Comparison of ENCODE assay signal across 1 cellular context in the genomic region with DNA sequence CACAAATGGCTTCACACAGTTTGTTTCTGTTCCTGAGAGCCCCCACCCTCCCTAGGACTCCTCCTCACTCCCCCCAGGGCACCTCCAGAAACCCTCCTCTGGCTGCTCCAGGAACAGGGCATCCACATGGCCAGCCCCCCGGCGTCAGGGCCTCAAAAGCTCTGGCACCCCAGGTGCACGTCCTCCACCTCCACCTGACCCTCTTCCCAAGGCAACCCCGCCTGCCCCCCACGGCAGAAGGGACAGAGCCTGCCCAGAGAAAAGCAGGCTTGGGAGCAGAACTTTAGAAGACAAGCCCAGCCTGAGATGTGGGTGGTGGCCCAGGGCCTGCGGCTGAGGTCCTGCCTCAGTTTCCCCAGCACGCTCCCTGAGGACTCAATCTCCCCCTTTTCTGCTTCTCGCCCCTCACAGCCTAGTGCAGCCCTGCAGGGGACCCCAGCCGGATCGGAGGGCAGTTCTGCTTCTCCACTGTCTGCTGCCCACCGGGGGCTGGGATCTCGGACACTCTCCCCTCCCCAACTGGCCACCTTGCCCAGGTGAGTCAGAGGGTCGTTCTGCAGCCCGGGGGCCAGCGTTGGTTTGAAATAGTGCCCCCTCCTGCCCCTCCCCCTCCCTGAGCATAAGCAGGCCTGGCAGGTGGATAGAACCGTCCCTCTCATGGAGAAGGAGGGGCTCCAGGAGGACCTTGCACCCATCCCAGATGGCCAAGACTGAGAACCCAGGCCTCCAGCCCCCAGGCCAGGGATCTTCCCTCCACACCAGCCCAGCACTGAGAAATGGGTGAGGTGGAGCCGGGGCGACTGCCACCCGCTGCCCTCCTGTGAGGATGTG.
TF ChIP-seq lines count a peak whose summit lies in the region.

No MANE protein-coding gene starts in this region.

TF ChIP-seq in A549, 52 proteins besides CTCF, POLR2A, EP300 and RAD21 (continued from another document):
- TF ChIP-seq HOXB13 (CRISPR knock-in tag; IDR thresholded peaks at IDR 0.05; ENCODE audit: low read depth) (no peak), NPAS2 (CRISPR knock-in tag; IDR thresholded peaks at IDR 0.05; ENCODE audit: borderline replicate concordance) (no peak), FOXS1 (CRISPR knock-in tag; IDR thresholded peaks at IDR 0.05) (no peak), HDAC2 (IDR thresholded peaks at IDR 0.05) (no peak), TFCP2L1 (CRISPR knock-in tag; IDR thresholded peaks at IDR 0.05) (no peak), GATA3 (IDR thresholded peaks at IDR 0.05; ENCODE audit: borderline replicate concordance) (no peak)
